Comparison of ENCODE assay signal across 10 cellular contexts in the genomic region with DNA sequence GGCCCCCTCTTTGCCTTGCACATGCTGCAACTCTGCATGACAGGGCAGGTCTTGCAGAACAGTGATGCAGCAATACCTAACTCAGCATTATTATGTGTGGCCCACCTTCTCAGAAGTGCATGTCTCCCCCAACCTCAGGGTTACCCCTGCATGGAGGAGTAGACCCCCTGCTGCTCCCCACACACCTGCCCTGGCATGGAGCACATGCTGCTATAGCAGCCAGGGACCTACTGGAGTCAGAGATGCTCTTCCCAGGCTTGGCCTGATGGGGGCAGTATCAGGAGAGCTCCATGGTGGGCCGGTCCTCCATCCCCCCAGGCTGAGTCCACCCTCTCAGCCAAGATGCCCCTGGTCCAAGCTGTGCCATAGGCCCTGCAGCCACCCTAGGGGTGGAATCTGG.
DNase-seq lines count a peak whose midpoint lies in the region; ATAC-seq and TF ChIP-seq lines count a peak whose summit lies in the region.
"Had no signal": no experiment of that assay in that cellular context is flagged by ENCODE, and none has a peak within 500 bp of the region (broad histone marks: within the 10 kb centered on the region; RNA-seq: fewer than 3 reads in every experiment).

No MANE protein-coding gene starts in this region.

- H3K4me1 ChIP-seq in OCI-LY3 (ENCODE audit: low read length) = peaks cover 17% of the 10 kb centered on the region

- no peak overlapping the region for H2AFZ ChIP-seq in OCI-LY3 (ENCODE audit: low read depth, low read length)

- H3K79me2 ChIP-seq in OCI-LY3 (ENCODE audit: low read length) = no peaks in the 10 kb centered on the region

- DNase-seq in GM12864 (ENCODE audit: low read depth) = no peak
- peak; percentile 39 for DNase-seq in germinal center (ENCODE audit: low spot score)
- no peak for DNase-seq in T-helper 2 cell
- DNase-seq in T-helper 2 cell treated with Interferon-gamma antibody and Interleukin-4, amounts not matched to agents 5 μg/mL and 100 μg/mL, for 36 hours (ENCODE audit: low spot score) = no peak
- DNase-seq: activated CD4-positive, CD25-positive, alpha-beta regulatory T cell treated with anti-CD3 and anti-CD28 coated beads, Interleukin-2, amount 50 U/mL, for 72 hours had no signal

- ATAC-seq in GM21423 (IDR thresholded peaks at IDR 0.05; ENCODE audit: unreplicated experiment) (no peak), GM21367 (IDR thresholded peaks at IDR 0.05; ENCODE audit: unreplicated experiment) (no peak)

- H3K27ac Mint-ChIP-seq in T-helper 2 cell treated with Interferon-gamma antibody and Interleukin-4, amounts not matched to agents 5 μg/mL and 100 μg/mL, for 36 hours = no peak overlapping the region

- H3K4me1 Mint-ChIP-seq in T-helper 2 cell treated with Interferon-gamma antibody and Interleukin-4, amounts not matched to agents 5 μg/mL and 100 μg/mL, for 36 hours (ENCODE audit: low read depth) = peaks cover 1% of the 10 kb centered on the region

- no peaks in the 10 kb centered on the region for H3K36me3 ChIP-seq in OCI-LY3 (replicated peaks; ENCODE audit: low read depth, low read length)

- no peak overlapping the region for H3K27ac ChIP-seq in 22Rv1
- no peak overlapping the region for H3K27ac ChIP-seq in OCI-LY3 (ENCODE audit: low read length)

- H3K27me3 Mint-ChIP-seq in T-helper 2 cell treated with Interferon-gamma antibody and Interleukin-4, amounts not matched to agents 5 μg/mL and 100 μg/mL, for 36 hours (ENCODE audit: low read depth) = peaks cover 3% of the 10 kb centered on the region

- H3K9ac ChIP-seq in OCI-LY3 (ENCODE audit: low read length) = no peak overlapping the region

- no peaks in the 10 kb centered on the region for H3K9me3 Mint-ChIP-seq in T-helper 2 cell treated with Interferon-gamma antibody and Interleukin-4, amounts not matched to agents 5 μg/mL and 100 μg/mL, for 36 hours

- no peak overlapping the region for H3K4me3 Mint-ChIP-seq in T-helper 2 cell treated with Interferon-gamma antibody and Interleukin-4, amounts not matched to agents 5 μg/mL and 100 μg/mL, for 36 hours

- TF ChIP-seq CTCF in 22Rv1 (IDR thresholded peaks at IDR 0.05) (peak; percentile 42), GM12864 (IDR thresholded peaks at IDR 0.05; ENCODE audit: low read depth, low read length, missing control alignments) (peak; percentile 63), OCI-LY3 (IDR thresholded peaks at IDR 0.05; ENCODE audit: low read depth, low read length) (peak; percentile 76)

- H3K4me3 ChIP-seq in GM12864 (ENCODE audit: low read depth, low read length) (no peak overlapping the region), OCI-LY3 (ENCODE audit: low read length) (no peak overlapping the region)
- H3K4me3 ChIP-seq: lung had no signal

- no peak overlapping the region for H3K4me2 ChIP-seq in OCI-LY3 (ENCODE audit: low read length)

- H3K9me3 ChIP-seq in OCI-LY3 (ENCODE audit: insufficient read depth, low read length) = no peaks in the 10 kb centered on the region

- no peaks in the 10 kb centered on the region for H4K20me1 ChIP-seq in OCI-LY3 (ENCODE audit: insufficient read depth, low read length)

- no peaks in the 10 kb centered on the region for H3K36me3 Mint-ChIP-seq in T-helper 2 cell treated with Interferon-gamma antibody and Interleukin-4, amounts not matched to agents 5 μg/mL and 100 μg/mL, for 36 hours (ENCODE audit: low read depth)

- no peaks in the 10 kb centered on the region for H3K27me3 ChIP-seq in OCI-LY3 (ENCODE audit: low read depth, low read length)
